Comparison of ENCODE assay signal across 13 cellular contexts in genomic region chr1:26290061-26290415, GRCh38. TPM values are rescaled to one million over a fixed set of nuclear protein-coding genes. Genes with fewer than 3 reads are reported as not detected.
A peak's percentile ranks its signal among the peaks of the same experiment; 100 is the strongest.
DNase-seq lines count a peak whose midpoint lies in the region; ATAC-seq and TF ChIP-seq lines count a peak whose summit lies in the region.
"Had no signal": no experiment of that assay in that cellular context is flagged by ENCODE, and none has a peak within 500 bp of the region (broad histone marks: within the 10 kb centered on the region; RNA-seq: fewer than 3 reads in every experiment).

No MANE protein-coding gene starts in this region.

- peak overlapping the region; percentile 98 for H3K27ac ChIP-seq in OCI-LY7 (ENCODE audit: low read depth, low read length, poor library complexity, severe bottlenecking)
- peak overlapping the region; percentile 29 to 50 for H3K27ac ChIP-seq in esophagus (ENCODE audit: low read depth in 2 of 2, low read length in 1 of 2)
- H3K27ac ChIP-seq: KMS-11, VCaP had no signal

- no peaks in the 10 kb centered on the region for H3K9me2 ChIP-seq in OCI-LY7 (ENCODE audit: insufficient read depth, low read length)

- POLR2A ChIA-PET in activated CD4-positive, alpha-beta T cell treated with anti-CD3 and anti-CD28 coated beads for 36 hours (lab: Charles Lee) = no interaction called here
- POLR2A ChIA-PET in OCI-LY7 (lab: Charles Lee) = interaction anchor here (0.9 to 11.0 kb wide), 5 partner anchors 9 to 37 kb away, joined by 3 to 273 read pairs (median 6); partner anchors contain the start of genes CD52 and UBXN11

- no peaks in the 10 kb centered on the region for H3K27me3 ChIP-seq in esophagus (ENCODE audit: control insufficient read depth in 1 of 2, insufficient read depth in 2 of 2, low read length in 2 of 2)

- peak overlapping the region; percentile 81 for H3K4me2 ChIP-seq in OCI-LY7 (ENCODE audit: low read length)
- H3K4me2 ChIP-seq: KMS-11 had no signal

- no peak for TF ChIP-seq CTCF in OCI-LY7 (conservative IDR thresholded peaks at IDR 0.05; ENCODE audit: low read length)

- no peaks in the 10 kb centered on the region for H3K9me3 Mint-ChIP-seq in activated CD4-positive, alpha-beta T cell treated with anti-CD3 and anti-CD28 coated beads for 36 hours (ENCODE audit: low read depth)
- H3K9me3 Mint-ChIP-seq in stimulated activated naive CD8-positive, alpha-beta T cell treated with anti-CD3 and anti-CD28 coated beads, Interleukin-15, Interleukin-2, amounts not matched to agents 100 ng/mL and 50 ng/mL, for 24 hours = no peaks in the 10 kb centered on the region

- H3K36me3 Mint-ChIP-seq in activated CD4-positive, alpha-beta T cell treated with anti-CD3 and anti-CD28 coated beads for 36 hours (ENCODE audit: low read depth) = peaks cover 10% of the 10 kb centered on the region
- H3K36me3 Mint-ChIP-seq in stimulated activated naive CD8-positive, alpha-beta T cell treated with anti-CD3 and anti-CD28 coated beads, Interleukin-15, Interleukin-2, amounts not matched to agents 100 ng/mL and 50 ng/mL, for 24 hours (ENCODE audit: low read depth) = peaks cover 12% of the 10 kb centered on the region

- no peaks in the 10 kb centered on the region for H3K27me3 Mint-ChIP-seq in activated CD4-positive, alpha-beta T cell treated with anti-CD3 and anti-CD28 coated beads for 36 hours
- H3K27me3 Mint-ChIP-seq in stimulated activated naive CD8-positive, alpha-beta T cell treated with anti-CD3 and anti-CD28 coated beads, Interleukin-15, Interleukin-2, amounts not matched to agents 100 ng/mL and 50 ng/mL, for 24 hours = no peaks in the 10 kb centered on the region

- CTCF ChIA-PET in activated CD4-positive, alpha-beta T cell treated with anti-CD3 and anti-CD28 coated beads for 36 hours (lab: Charles Lee) = interaction anchor here (0.9 to 17.6 kb wide), 5 partner anchors 9 to 29 kb away, joined by 3 to 399 read pairs (median 19); partner anchors contain the start of genes CD52 and UBXN11
- CTCF ChIA-PET in OCI-LY7 (lab: Charles Lee; ENCODE audit: unreplicated experiment) = interaction anchor here (1.2 to 3.0 kb wide), 4 partner anchors 18 to 32 kb away, joined by 4 to 30 read pairs (median 19); partner anchors contain the start of gene CD52

- ATAC-seq in activated CD4-positive, alpha-beta T cell treated with anti-CD3 and anti-CD28 coated beads for 36 hours = no peak

- H3K4me1 ChIP-seq in OCI-LY7 (ENCODE audit: insufficient read depth, low read length, poor library complexity, severe bottlenecking) = peaks cover 82% of the 10 kb centered on the region
- H3K4me1 ChIP-seq in esophagus (ENCODE audit: control insufficient read depth in 2 of 2, insufficient read depth in 2 of 2, low read length in 1 of 2) = peaks cover 0 to 8% of the 10 kb centered on the region in 2 donors

- H3K4me3 ChIP-seq in OCI-LY7 (ENCODE audit: low read depth, low read length, poor library complexity, severe bottlenecking) = peak overlapping the region; percentile 32
- no peak overlapping the region for H3K4me3 ChIP-seq in esophagus (ENCODE audit: low read depth in 1 of 2, low read length in 2 of 2)

- no peak overlapping the region for H2AFZ ChIP-seq in OCI-LY7 (ENCODE audit: low read length)

- 66% methylated on average over 6 of the region's 6 CpGs for WGBS in esophagus, 2 donors

- H3K79me2 ChIP-seq in OCI-LY7 (ENCODE audit: insufficient read depth, low read depth, low read length) = no peaks in the 10 kb centered on the region

- H3K36me3 ChIP-seq in OCI-LY7 (ENCODE audit: insufficient read depth, low read length) (peaks cover 35% of the 10 kb centered on the region), esophagus (ENCODE audit: control insufficient read depth in 2 of 2, insufficient read depth in 2 of 2, low read length in 1 of 2) (no peaks in the 10 kb centered on the region)

- intact Hi-C loops in activated CD4-positive, alpha-beta T cell treated with anti-CD3 and anti-CD28 coated beads for 36 hours (cut with DNase I, micrococcal nuclease) = no loop called here
- intact Hi-C loops in OCI-LY7 (cut with micrococcal nuclease; ENCODE audit: unreplicated experiment) = no loop called here

- no TSS peak for BruUV-seq in OCI-LY7 (replicated peaks; lab: Mats Ljungman, UMichigan)

- H3K27ac Mint-ChIP-seq in activated CD4-positive, alpha-beta T cell treated with anti-CD3 and anti-CD28 coated beads for 36 hours = peak overlapping the region; percentile 96
- H3K27ac Mint-ChIP-seq in stimulated activated naive CD8-positive, alpha-beta T cell treated with anti-CD3 and anti-CD28 coated beads, Interleukin-15, Interleukin-2, amounts not matched to agents 100 ng/mL and 50 ng/mL, for 24 hours = peak overlapping the region; percentile 99

- DNase-seq in activated CD4-positive, alpha-beta T cell treated with anti-CD3 and anti-CD28 coated beads for 36 hours = peak; percentile 43
- no peak for DNase-seq in activated CD4-positive, alpha-beta T cell treated with anti-CD3 and anti-CD28 coated beads, Interleukin-2, amount 50 U/mL, for 1 hour
- DNase-seq in OCI-LY7 (ENCODE audit: low spot score) (no peak), superior temporal gyrus (ENCODE audit: extremely low spot score) (no peak), DMS79 treated with DMSO at 0.1 percent for 48 hours (lab: John Stamatoyannopoulos, UW) (no peak)
- DNase-seq in stimulated activated naive CD4-positive, alpha-beta T cell treated with Interleukin-2 at 50 U/mL for 16 hours (lab: John Stamatoyannopoulos, UW) = no peak
- DNase-seq: NCI-H526 had no signal

- H3K9me3 ChIP-seq in OCI-LY7 (ENCODE audit: low read length) (no peaks in the 10 kb centered on the region), esophagus (ENCODE audit: control insufficient read depth in 2 of 2, insufficient read depth in 1 of 2, low read depth in 1 of 2, low read length in 1 of 2) (no peaks in the 10 kb centered on the region)

- peaks cover 74% of the 10 kb centered on the region for H3K4me1 Mint-ChIP-seq in activated CD4-positive, alpha-beta T cell treated with anti-CD3 and anti-CD28 coated beads for 36 hours
- H3K4me1 Mint-ChIP-seq in stimulated activated naive CD8-positive, alpha-beta T cell treated with anti-CD3 and anti-CD28 coated beads, Interleukin-15, Interleukin-2, amounts not matched to agents 100 ng/mL and 50 ng/mL, for 24 hours (ENCODE audit: low read depth) = peaks cover 81% of the 10 kb centered on the region

- no peaks in the 10 kb centered on the region for H4K20me1 ChIP-seq in OCI-LY7 (ENCODE audit: insufficient read depth, low read length)

- H3K4me3 Mint-ChIP-seq in activated CD4-positive, alpha-beta T cell treated with anti-CD3 and anti-CD28 coated beads for 36 hours = no peak overlapping the region
- peak overlapping the region; percentile 53 for H3K4me3 Mint-ChIP-seq in stimulated activated naive CD8-positive, alpha-beta T cell treated with anti-CD3 and anti-CD28 coated beads, Interleukin-15, Interleukin-2, amounts not matched to agents 100 ng/mL and 50 ng/mL, for 24 hours

RNA-seq across cellular contexts. Expression of gene SH3BGRL3, which starts 10.2 kb away (rescaled TPM):
- 100 to 1,000 TPM; 267 to 381 TPM for total RNA-seq in activated CD4-positive, alpha-beta T cell treated with anti-CD3 and anti-CD28 coated beads for 36 hours
- total RNA-seq in OCI-LY7 (2014; rRNA removed; shearing (Covaris generic)) = 18.6 and 25.3 TPM in 2 replicates
- total RNA-seq in OCI-LY7 (2022) = 58.6 and 60.9 TPM in 2 replicates
- 100 to 1,000 TPM; 170 to 299 TPM for polyA plus RNA-seq in esophagus

RNA-seq across cellular contexts. Expression of gene UBXN11, which starts 16.4 kb away (rescaled TPM):
- total RNA-seq in activated CD4-positive, alpha-beta T cell treated with anti-CD3 and anti-CD28 coated beads for 36 hours = 10 to 100 TPM; 19.4 to 22.2 TPM
- total RNA-seq in OCI-LY7 (2014; rRNA removed; shearing (Covaris generic)) = 74.2 and 75.8 TPM in 2 replicates
- total RNA-seq in OCI-LY7 (2022) = 98.6 and 111 TPM in 2 replicates
- polyA plus RNA-seq in esophagus = 10 to 100 TPM; 10.1 to 16.0 TPM

RNA-seq across cellular contexts. Expression of gene CD52, which starts 27.7 kb away (rescaled TPM):
- total RNA-seq in activated CD4-positive, alpha-beta T cell treated with anti-CD3 and anti-CD28 coated beads for 36 hours = 100 to 1,000 TPM; 216 to 217 TPM
- 409 and 470 TPM in 2 replicates for total RNA-seq in OCI-LY7 (2014; rRNA removed; shearing (Covaris generic))
- 677 and 769 TPM in 2 replicates for total RNA-seq in OCI-LY7 (2022)
- polyA plus RNA-seq in esophagus = 10 to 100 TPM; 17.0 to 20.6 TPM
- total RNA-seq: A673, bronchial epithelial cell had no signal

RNA-seq across cellular contexts. Expression of gene CEP85, which starts 56.0 kb away (rescaled TPM):
- 10 to 100 TPM; 31.1 to 31.9 TPM for total RNA-seq in activated CD4-positive, alpha-beta T cell treated with anti-CD3 and anti-CD28 coated beads for 36 hours
- total RNA-seq in OCI-LY7 (2014; rRNA removed; shearing (Covaris generic)) = 46.4 and 55.2 TPM in 2 replicates
- total RNA-seq in OCI-LY7 (2022) = 47.1 and 53.6 TPM in 2 replicates
- 1 to 10 TPM; 5.3 to 5.9 TPM for polyA plus RNA-seq in esophagus

Comparison
In these comparisons a context has a peak if more than half of its experiments do, and no peak if none do; other contexts are left out.
1. RNA of gene SH3BGRL3, which starts 10.2 kb away (total RNA-seq): 267 to 381 TPM in activated CD4-positive, alpha-beta T cell treated with anti-CD3 and anti-CD28 coated beads for 36 hours; 18.6 to 60.9 TPM in OCI-LY7; every median in the first group is over 4 times any median in the second.